8 cellular contexts compared by ENCODE assay signal in the genomic region with DNA sequence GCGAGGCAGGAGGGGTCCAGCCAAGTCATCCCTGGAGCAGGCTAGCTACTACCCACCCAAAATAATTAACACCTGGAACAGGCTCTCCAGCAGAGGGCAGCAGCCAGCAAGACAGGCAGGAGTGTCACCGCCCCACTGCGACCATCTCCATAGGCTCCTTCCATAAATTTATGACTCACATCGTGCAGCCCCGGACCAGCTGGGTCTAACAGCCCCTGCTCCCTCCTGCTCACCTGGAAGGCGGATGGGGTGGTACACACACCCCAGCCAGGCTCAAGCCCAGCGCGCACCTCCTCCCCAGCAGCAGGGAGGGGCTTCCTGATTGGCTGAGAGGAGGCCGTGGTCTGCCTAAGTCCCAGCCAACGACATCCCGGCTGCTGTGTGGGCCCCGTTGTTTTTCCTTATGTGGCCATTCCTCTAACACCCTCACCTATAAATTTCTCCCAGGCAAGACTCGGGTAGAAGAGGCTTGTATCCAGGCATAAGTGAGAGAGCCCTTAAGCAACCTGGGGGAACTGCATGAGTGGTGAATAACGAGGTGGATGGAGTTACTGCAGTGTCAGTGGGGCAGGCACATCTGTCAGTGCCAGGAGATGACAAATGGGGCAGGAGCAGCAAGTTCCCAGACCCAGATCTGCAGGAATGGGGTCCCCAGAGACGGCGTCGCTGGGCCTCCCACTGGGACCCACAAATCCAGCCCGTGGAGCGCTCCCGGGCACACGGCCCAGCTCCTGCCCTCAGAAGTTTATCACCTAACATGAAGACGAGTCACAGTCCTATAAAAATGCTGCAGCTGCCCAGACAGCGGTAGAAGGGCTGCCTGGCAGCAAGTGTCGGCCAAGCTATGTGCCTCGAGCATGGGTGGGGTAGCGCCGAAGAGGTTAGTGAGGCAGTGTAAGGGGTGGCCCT. TPM values are rescaled to one million over a fixed set of nuclear protein-coding genes. Genes with fewer than 3 reads are reported as not detected.
DNase-seq lines count a peak whose midpoint lies in the region; ATAC-seq and TF ChIP-seq lines count a peak whose summit lies in the region.

No MANE protein-coding gene starts in this region.

- H3K9me2 ChIP-seq in Loucy (replicated peaks; ENCODE audit: low read depth, low read length), result no peaks in the 10 kb centered on the region

- H3K9ac ChIP-seq in Loucy (ENCODE audit: low read depth, low read length, poor library complexity, severe bottlenecking), result no peak overlapping the region

- H3F3A ChIP-seq in Loucy (ENCODE audit: low read depth), result no peaks in the 10 kb centered on the region

- H3K79me2 ChIP-seq in Loucy (ENCODE audit: insufficient read depth, low read length), result no peaks in the 10 kb centered on the region

- H4K20me1 ChIP-seq in Loucy (ENCODE audit: insufficient read depth, low read length, poor library complexity, severe bottlenecking), result no peaks in the 10 kb centered on the region

- H3K27ac Mint-ChIP-seq in activated T-helper 17 cell treated with anti-CD3 and anti-CD28 coated beads, Interleukin-2, amount 50 U/mL, for 72 hours, result peak overlapping the region; percentile 46

- H3K4me2 ChIP-seq in Loucy (ENCODE audit: low read depth, low read length, poor library complexity, severe bottlenecking), result peak overlapping the region; percentile 40

- H3K4me1 Mint-ChIP-seq in activated T-helper 17 cell treated with anti-CD3 and anti-CD28 coated beads, Interleukin-2, amount 50 U/mL, for 72 hours, result peaks cover 6% of the 10 kb centered on the region

- H3K4me3 ChIP-seq in Loucy (ENCODE audit: low read length, poor library complexity, severe bottlenecking) (no peak overlapping the region), RWPE2 (ENCODE audit: severe bottlenecking) (no peak overlapping the region), psoas muscle (no peak overlapping the region)

- TF ChIP-seq CTCF in Loucy (conservative IDR thresholded peaks at IDR 0.05; ENCODE audit: low read length) (peak; percentile 84), RWPE2 (IDR thresholded peaks at IDR 0.05; ENCODE audit: poor library complexity, severe bottlenecking) (peak; percentile 84), foreskin keratinocyte (conservative IDR thresholded peaks at IDR 0.05) (peak; percentile 86), psoas muscle (IDR thresholded peaks at IDR 0.05) (peak; percentile 61)

- no peaks in the 10 kb centered on the region for H3K36me3 Mint-ChIP-seq in activated T-helper 17 cell treated with anti-CD3 and anti-CD28 coated beads, Interleukin-2, amount 50 U/mL, for 72 hours (ENCODE audit: low read depth)

- H3K36me3 ChIP-seq in Loucy (ENCODE audit: insufficient read depth, low read length) (no peaks in the 10 kb centered on the region), RWPE2 (ENCODE audit: low read depth) (no peaks in the 10 kb centered on the region), psoas muscle (ENCODE audit: insufficient read depth in 1 of 2, low read depth in 1 of 2) (peaks cover 0 to 4% of the 10 kb centered on the region in 2 donors)

- peaks cover 3% of the 10 kb centered on the region for H3K4me1 ChIP-seq in Loucy (ENCODE audit: insufficient read depth, low read length, poor library complexity, severe bottlenecking)
- H3K4me1 ChIP-seq in RWPE2 (ENCODE audit: insufficient read depth, poor library complexity, severe bottlenecking), result no peaks in the 10 kb centered on the region
- no peaks in the 10 kb centered on the region for H3K4me1 ChIP-seq in foreskin keratinocyte
- H3K4me1 ChIP-seq in psoas muscle, result no peaks in the 10 kb centered on the region

- H3K27me3 ChIP-seq in Loucy (ENCODE audit: insufficient read depth, low read length, poor library complexity, severe bottlenecking), result no peaks in the 10 kb centered on the region
- no peaks in the 10 kb centered on the region for H3K27me3 ChIP-seq in RWPE2 (ENCODE audit: insufficient read depth, poor library complexity, severe bottlenecking)
- no peaks in the 10 kb centered on the region for H3K27me3 ChIP-seq in foreskin keratinocyte
- no peaks in the 10 kb centered on the region for H3K27me3 ChIP-seq in psoas muscle (ENCODE audit: insufficient read depth in 3 of 3, low read length in 2 of 3)

- peak overlapping the region; percentile 42 for H3K4me3 Mint-ChIP-seq in activated T-helper 17 cell treated with anti-CD3 and anti-CD28 coated beads, Interleukin-2, amount 50 U/mL, for 72 hours

- no peak overlapping the region for H3K27ac ChIP-seq in RWPE2 (ENCODE audit: poor library complexity, severe bottlenecking)
- no peak overlapping the region for H3K27ac ChIP-seq in foreskin keratinocyte
- no peak overlapping the region for H3K27ac ChIP-seq in psoas muscle

- no peaks in the 10 kb centered on the region for H3K9me3 ChIP-seq in Loucy (ENCODE audit: insufficient read depth, low read depth, low read length)
- H3K9me3 ChIP-seq in RWPE2 (ENCODE audit: severe bottlenecking), result no peaks in the 10 kb centered on the region
- no peaks in the 10 kb centered on the region for H3K9me3 ChIP-seq in psoas muscle

- ATAC-seq in RWPE2 (ENCODE audit: low read depth), result peak; percentile 71
- peak; percentile 82 for ATAC-seq in activated T-helper 17 cell treated with anti-CD3 and anti-CD28 coated beads, Interleukin-2, amount 50 U/mL, for 72 hours (replicated peaks)
- peak; percentile 75 for ATAC-seq in foreskin keratinocyte
- ATAC-seq in psoas muscle, result peak; percentile 66 to 81 (median 75)
- ATAC-seq in HG03108 (IDR thresholded peaks at IDR 0.05; ENCODE audit: unreplicated experiment), result no peak

- no peak overlapping the region for H2AFZ ChIP-seq in Loucy (ENCODE audit: low read length)

- intact Hi-C loops in psoas muscle (cut with DNase I), result loop anchor here in 1 of 2 donors (5.0 kb wide), 1 partner anchor 356 kb away; no protein-coding TSS in a partner anchor

- WGBS in psoas muscle, 3 donors, result 31 to 38% (median 36%) methylated on average over 26 to 27 of the region's 27 CpGs

- DNase-seq in ELF-1 (ENCODE audit: low read depth, low spot score) (peak; percentile 80), RWPE2 (ENCODE audit: low spot score) (peak; percentile 74), foreskin keratinocyte (peak; percentile 32 to 41), psoas muscle (peak in 1 of 2 donors; percentile 54), midbrain (lab: John Stamatoyannopoulos, UW) (no peak)

- no peaks in the 10 kb centered on the region for H3K27me3 Mint-ChIP-seq in activated T-helper 17 cell treated with anti-CD3 and anti-CD28 coated beads, Interleukin-2, amount 50 U/mL, for 72 hours

- no peaks in the 10 kb centered on the region for H3K9me3 Mint-ChIP-seq in activated T-helper 17 cell treated with anti-CD3 and anti-CD28 coated beads, Interleukin-2, amount 50 U/mL, for 72 hours

RNA-seq across cellular contexts. Expression of a gene that starts 43.1 kb away (rescaled TPM):
- 10 to 100 TPM; 15.0 to 23.6 TPM for total RNA-seq in activated T-helper 17 cell treated with anti-CD3 and anti-CD28 coated beads, Interleukin-2, amount 50 U/mL, for 72 hours
- total RNA-seq in foreskin keratinocyte (32.2 and 35.3 TPM in 2 replicates), psoas muscle (10 to 100 TPM; 29.9 to 54.5 (median 49.5) TPM)
- polyA plus RNA-seq in foreskin keratinocyte (19.1 and 19.3 TPM in 2 replicates), psoas muscle (10 to 100 TPM; 47.0 to 95.7 (median 60.3) TPM)
